ENCODE assay signal across 22 cellular contexts in the genomic region with DNA sequence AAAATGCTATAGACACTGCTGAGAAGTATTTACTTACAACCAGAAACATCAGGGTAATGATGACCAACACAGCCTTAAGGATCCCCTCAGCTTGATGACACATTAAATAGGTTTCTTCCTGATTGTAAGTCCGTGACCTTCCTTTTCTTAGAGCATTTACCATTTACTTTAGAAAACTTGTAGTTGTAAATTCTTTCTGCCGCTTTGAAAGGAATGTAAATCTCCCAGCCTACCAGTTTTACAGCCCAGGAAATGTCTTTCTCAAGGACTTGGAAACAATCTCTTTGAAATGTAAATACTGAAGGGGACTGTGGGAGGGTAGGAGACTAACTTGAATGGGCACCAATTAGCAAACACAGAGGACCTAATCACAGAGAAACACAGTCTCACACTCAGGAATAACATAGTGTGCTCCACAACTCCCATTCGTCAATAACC.
A peak's percentile ranks its signal among the peaks of the same experiment; 100 is the strongest.
DNase-seq lines count a peak whose midpoint lies in the region; FAIRE-seq and TF ChIP-seq lines count a peak whose summit lies in the region.
"Had no signal": no experiment of that assay in that cellular context is flagged by ENCODE, and none has a peak within 500 bp of the region (broad histone marks: within the 10 kb centered on the region; RNA-seq: fewer than 3 reads in every experiment).

No MANE protein-coding gene starts in this region.

- DNase-seq in NT2/D1 (ENCODE audit: low read depth, low spot score) (peak; percentile 81), iPS-NIHi7 (ENCODE audit: extremely low spot score) (peak; percentile 45), progenitor cell of endocrine pancreas (ENCODE audit: low spot score, unreplicated experiment) (no peak), inferior parietal cortex (ENCODE audit: extremely low spot score) (no peak), urothelium cell line (ENCODE audit: low spot score) (no peak)
- DNase-seq in activated CD4-positive, alpha-beta T cell treated with anti-CD3 and anti-CD28 coated beads, Interleukin-2, amount 10 ng/mL, durations not matched to agents 24 days and 14 days: no peak
- DNase-seq: activated CD4-positive, alpha-beta T cell treated with anti-CD3 and anti-CD28 coated beads for 1 hour; activated naive CD8-positive, alpha-beta T cell treated with anti-CD3 and anti-CD28 coated beads, Interleukin-2, amount 10 ng/mL, durations not matched to agents 7 days and 5 days; brain microvascular endothelial cell; CD4-positive, alpha-beta memory T cell; colonic mucosa; DND-41; head of caudate nucleus; KG1; nucleus accumbens had no signal

- peaks cover 5% of the 10 kb centered on the region for H3K9me3 Mint-ChIP-seq in progenitor cell of endocrine pancreas (ENCODE audit: low read depth)
- H3K9me3 Mint-ChIP-seq in activated CD4-positive, alpha-beta T cell treated with anti-CD3 and anti-CD28 coated beads, Interleukin-2, amount 10 ng/mL, durations not matched to agents 24 days and 14 days: no peaks in the 10 kb centered on the region
- H3K9me3 Mint-ChIP-seq: activated naive CD8-positive, alpha-beta T cell treated with anti-CD3 and anti-CD28 coated beads, Interleukin-2, amount 10 ng/mL, durations not matched to agents 7 days and 5 days had no signal

- H3K9me3 ChIP-seq in HUES48 (ENCODE audit: control insufficient read depth, insufficient read depth, low read length) (no peaks in the 10 kb centered on the region), NT2/D1 (ENCODE audit: insufficient read depth, low read length) (peaks cover 26% of the 10 kb centered on the region)
- H3K9me3 ChIP-seq: colonic mucosa, right atrium auricular region had no signal

- peaks cover 32% of the 10 kb centered on the region for H3K27me3 ChIP-seq in HUES48 (ENCODE audit: control insufficient read depth, insufficient read depth, low read length)
- H3K27me3 ChIP-seq in NT2/D1 (ENCODE audit: insufficient read depth, insufficient read length): peaks cover 80% of the 10 kb centered on the region
- H3K27me3 ChIP-seq: brain microvascular endothelial cell, colonic mucosa, right atrium auricular region had no signal

- H3K27me3 Mint-ChIP-seq in progenitor cell of endocrine pancreas: no peaks in the 10 kb centered on the region
- H3K27me3 Mint-ChIP-seq in activated CD4-positive, alpha-beta T cell treated with anti-CD3 and anti-CD28 coated beads, Interleukin-2, amount 10 ng/mL, durations not matched to agents 24 days and 14 days: no peaks in the 10 kb centered on the region
- H3K27me3 Mint-ChIP-seq: activated naive CD8-positive, alpha-beta T cell treated with anti-CD3 and anti-CD28 coated beads, Interleukin-2, amount 10 ng/mL, durations not matched to agents 7 days and 5 days; activated T-helper 17 cell treated with anti-CD3 and anti-CD28 coated beads, Interleukin-2, amount 50 U/mL, for 72 hours; CD4-positive, alpha-beta memory T cell had no signal

- peak overlapping the region; percentile 96 for H3K27ac ChIP-seq in HUES48 (ENCODE audit: low read depth, low read length)
- H3K27ac ChIP-seq: brain microvascular endothelial cell, colonic mucosa, right atrium auricular region, SK-N-MC had no signal

- H3K4me3 Mint-ChIP-seq in progenitor cell of endocrine pancreas (ENCODE audit: low read depth): no peak overlapping the region
- no peak overlapping the region for H3K4me3 Mint-ChIP-seq in activated CD4-positive, alpha-beta T cell treated with anti-CD3 and anti-CD28 coated beads, Interleukin-2, amount 10 ng/mL, durations not matched to agents 24 days and 14 days
- H3K4me3 Mint-ChIP-seq: activated naive CD8-positive, alpha-beta T cell treated with anti-CD3 and anti-CD28 coated beads, Interleukin-2, amount 10 ng/mL, durations not matched to agents 7 days and 5 days; activated T-helper 17 cell treated with anti-CD3 and anti-CD28 coated beads, Interleukin-2, amount 50 U/mL, for 72 hours; CD4-positive, alpha-beta memory T cell; T-helper 2 cell treated with Interferon-gamma antibody and Interleukin-4, amounts not matched to agents 5 μg/mL and 100 μg/mL, for 36 hours had no signal

- FAIRE-seq in urothelium cell line (lab: Jason Lieb, UNC): no peak
- FAIRE-seq: endometrium, RCC 7860 had no signal

- intact Hi-C loops in activated CD4-positive, alpha-beta T cell treated with anti-CD3 and anti-CD28 coated beads, Interleukin-2, amount 10 ng/mL, durations not matched to agents 24 days and 14 days (cut with micrococcal nuclease): no loop called here

- H3K4me3 ChIP-seq in HUES48 (ENCODE audit: low read depth, low read length) (0 out of 2 replicates have a peak overlapping the region, but pooled peaks have one; percentile 10), NT2/D1 (ENCODE audit: insufficient read length, low read depth) (no peak overlapping the region)
- H3K4me3 ChIP-seq: colonic mucosa, right atrium auricular region, SK-N-MC had no signal

- H3K27ac Mint-ChIP-seq in progenitor cell of endocrine pancreas: peak overlapping the region; percentile 46
- H3K27ac Mint-ChIP-seq in activated CD4-positive, alpha-beta T cell treated with anti-CD3 and anti-CD28 coated beads, Interleukin-2, amount 10 ng/mL, durations not matched to agents 24 days and 14 days: no peak overlapping the region
- H3K27ac Mint-ChIP-seq: activated naive CD8-positive, alpha-beta T cell treated with anti-CD3 and anti-CD28 coated beads, Interleukin-2, amount 10 ng/mL, durations not matched to agents 7 days and 5 days; activated T-helper 17 cell treated with anti-CD3 and anti-CD28 coated beads, Interleukin-2, amount 50 U/mL, for 72 hours; CD4-positive, alpha-beta memory T cell; T-helper 2 cell treated with Interferon-gamma antibody and Interleukin-4, amounts not matched to agents 5 μg/mL and 100 μg/mL, for 36 hours had no signal

- H3K9ac ChIP-seq in HUES48 (ENCODE audit: low read depth, low read length) (no peak overlapping the region), NT2/D1 (ENCODE audit: insufficient read length, low read depth) (no peak overlapping the region)

- H3K36me3 ChIP-seq in HUES48 (ENCODE audit: control insufficient read depth, insufficient read depth, low read length) (no peaks in the 10 kb centered on the region), NT2/D1 (ENCODE audit: insufficient read depth, insufficient read length, low read length) (no peaks in the 10 kb centered on the region)
- H3K36me3 ChIP-seq: brain microvascular endothelial cell, colonic mucosa, right atrium auricular region had no signal

- TF ChIP-seq CTCF in progenitor cell of endocrine pancreas (IDR thresholded peaks at IDR 0.05; ENCODE audit: unreplicated experiment): no peak

- no peaks in the 10 kb centered on the region for H3K36me3 Mint-ChIP-seq in progenitor cell of endocrine pancreas (ENCODE audit: insufficient read depth)
- no peaks in the 10 kb centered on the region for H3K36me3 Mint-ChIP-seq in activated CD4-positive, alpha-beta T cell treated with anti-CD3 and anti-CD28 coated beads, Interleukin-2, amount 10 ng/mL, durations not matched to agents 24 days and 14 days (ENCODE audit: low read depth)
- H3K36me3 Mint-ChIP-seq: activated naive CD8-positive, alpha-beta T cell treated with anti-CD3 and anti-CD28 coated beads, Interleukin-2, amount 10 ng/mL, durations not matched to agents 7 days and 5 days; CD4-positive, alpha-beta memory T cell had no signal

- H3K4me1 ChIP-seq in HUES48 (ENCODE audit: control insufficient read depth, insufficient read depth, low read length) (peaks cover 32% of the 10 kb centered on the region), NT2/D1 (ENCODE audit: insufficient read depth, insufficient read length) (no peaks in the 10 kb centered on the region)
- H3K4me1 ChIP-seq: colonic mucosa, right atrium auricular region had no signal

- peaks cover 13% of the 10 kb centered on the region for H3K4me1 Mint-ChIP-seq in progenitor cell of endocrine pancreas (ENCODE audit: low read depth)
- H3K4me1 Mint-ChIP-seq in activated CD4-positive, alpha-beta T cell treated with anti-CD3 and anti-CD28 coated beads, Interleukin-2, amount 10 ng/mL, durations not matched to agents 24 days and 14 days: no peaks in the 10 kb centered on the region
- H3K4me1 Mint-ChIP-seq: activated naive CD8-positive, alpha-beta T cell treated with anti-CD3 and anti-CD28 coated beads, Interleukin-2, amount 10 ng/mL, durations not matched to agents 7 days and 5 days; activated T-helper 17 cell treated with anti-CD3 and anti-CD28 coated beads, Interleukin-2, amount 50 U/mL, for 72 hours; CD4-positive, alpha-beta memory T cell had no signal

Comparison
In these comparisons a context has a peak if more than half of its experiments do, and no peak if none do; other contexts are left out.
1. DNase-seq: peak in NT2/D1 (single experiment) and iPS-NIHi7 (single experiment); none in progenitor cell of endocrine pancreas (single experiment), activated CD4-positive, alpha-beta T cell treated with anti-CD3 and anti-CD28 coated beads, Interleukin-2, amount 10 ng/mL, durations not matched to agents 24 days and 14 days (single experiment), inferior parietal cortex (single experiment) and urothelium cell line (single experiment).